Comparison of ENCODE assay signal across 16 cellular contexts in the genomic region with DNA sequence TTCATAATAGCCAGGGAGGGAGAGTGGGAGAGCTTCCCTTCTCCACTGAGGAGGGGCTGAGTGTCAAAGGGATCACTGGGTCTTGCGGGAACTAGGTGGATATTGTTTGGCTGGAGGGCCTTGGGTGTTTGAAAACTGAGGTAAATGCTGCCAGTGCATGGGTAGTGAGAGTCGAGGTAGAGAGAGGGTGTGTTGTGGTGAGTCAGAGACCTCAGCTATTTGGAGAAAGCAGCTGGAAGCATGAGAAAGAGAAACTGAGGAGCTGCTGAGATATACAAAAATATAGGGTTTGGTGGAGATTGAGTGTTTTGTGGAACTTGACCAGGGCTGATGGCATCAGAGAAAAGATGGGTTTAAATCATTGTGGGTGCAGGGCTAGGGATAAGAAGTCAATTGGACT.
A peak's percentile ranks its signal among the peaks of the same experiment; 100 is the strongest.
DNase-seq lines count a peak whose midpoint lies in the region; ATAC-seq and TF ChIP-seq lines count a peak whose summit lies in the region.
"Had no signal": no experiment of that assay in that cellular context is flagged by ENCODE, and none has a peak within 500 bp of the region (broad histone marks: within the 10 kb centered on the region; RNA-seq: fewer than 3 reads in every experiment).

No MANE protein-coding gene starts in this region.

- intact Hi-C loops in dendritic cell treated with granulocyte-macrophage colony-stimulating factor and Interleukin-4, amounts not matched to agents 40 ng/mL and 50 ng/mL, for 4 days (cut with micrococcal nuclease): no loop called here

- H3K36me3 Mint-ChIP-seq in activated naive CD8-positive, alpha-beta T cell: peaks cover 53% of the 10 kb centered on the region
- H3K36me3 Mint-ChIP-seq in activated naive CD8-positive, alpha-beta T cell treated with anti-CD3 and anti-CD28 coated beads, Interleukin-2, amount 50 U/mL, for 24 hours (ENCODE audit: low read depth): peaks cover 81% of the 10 kb centered on the region
- H3K36me3 Mint-ChIP-seq in dendritic cell treated with granulocyte-macrophage colony-stimulating factor and Interleukin-4, amounts not matched to agents 40 ng/mL and 50 ng/mL, for 4 days (ENCODE audit: low read depth): peaks cover 99% of the 10 kb centered on the region

- H3K27ac Mint-ChIP-seq in activated naive CD8-positive, alpha-beta T cell: peak overlapping the region; percentile 85
- H3K27ac Mint-ChIP-seq in activated naive CD8-positive, alpha-beta T cell treated with anti-CD3 and anti-CD28 coated beads, Interleukin-2, amount 50 U/mL, for 24 hours: no peak overlapping the region
- H3K27ac Mint-ChIP-seq in dendritic cell treated with granulocyte-macrophage colony-stimulating factor and Interleukin-4, amounts not matched to agents 40 ng/mL and 50 ng/mL, for 4 days: peak overlapping the region; percentile 44

- H3K4me1 ChIP-seq in RWPE2 (ENCODE audit: insufficient read depth, poor library complexity, severe bottlenecking): peaks cover 4% of the 10 kb centered on the region

- H3K9me3 Mint-ChIP-seq in activated naive CD8-positive, alpha-beta T cell (ENCODE audit: low read depth): no peaks in the 10 kb centered on the region
- H3K9me3 Mint-ChIP-seq in activated naive CD8-positive, alpha-beta T cell treated with anti-CD3 and anti-CD28 coated beads, Interleukin-2, amount 50 U/mL, for 24 hours: no peaks in the 10 kb centered on the region
- no peaks in the 10 kb centered on the region for H3K9me3 Mint-ChIP-seq in dendritic cell treated with granulocyte-macrophage colony-stimulating factor and Interleukin-4, amounts not matched to agents 40 ng/mL and 50 ng/mL, for 4 days

- H3K27ac ChIP-seq in RWPE2 (ENCODE audit: poor library complexity, severe bottlenecking): no peak overlapping the region
- peak overlapping the region; percentile 44 for H3K27ac ChIP-seq in substantia nigra (ENCODE audit: low read depth, low read length, poor library complexity, severe bottlenecking)
- H3K27ac ChIP-seq: HL-60, KMS-11 had no signal

- no peak for TF ChIP-seq CTCF in RWPE2 (IDR thresholded peaks at IDR 0.05; ENCODE audit: poor library complexity, severe bottlenecking)

- no peak for ATAC-seq in activated naive CD8-positive, alpha-beta T cell treated with anti-CD3 and anti-CD28 coated beads, Interleukin-2, amount 50 U/mL, for 24 hours
- 0 out of 3 replicates have a peak, but pooled peaks have one; percentile 41 for ATAC-seq in RWPE2 (ENCODE audit: low read depth)
- no peak for ATAC-seq in HG03469 (IDR thresholded peaks at IDR 0.05; ENCODE audit: unreplicated experiment)

- H3K4me1 Mint-ChIP-seq in activated naive CD8-positive, alpha-beta T cell (ENCODE audit: low read depth): peaks cover 2% of the 10 kb centered on the region
- H3K4me1 Mint-ChIP-seq in activated naive CD8-positive, alpha-beta T cell treated with anti-CD3 and anti-CD28 coated beads, Interleukin-2, amount 50 U/mL, for 24 hours: no peaks in the 10 kb centered on the region
- H3K4me1 Mint-ChIP-seq in dendritic cell treated with granulocyte-macrophage colony-stimulating factor and Interleukin-4, amounts not matched to agents 40 ng/mL and 50 ng/mL, for 4 days (ENCODE audit: low read depth): peaks cover 5% of the 10 kb centered on the region

- no peaks in the 10 kb centered on the region for H3K9me3 ChIP-seq in RWPE2 (ENCODE audit: severe bottlenecking)

- H3K36me3 ChIP-seq in RWPE2 (ENCODE audit: low read depth): no peaks in the 10 kb centered on the region

- DNase-seq in activated naive CD8-positive, alpha-beta T cell treated with anti-CD3 and anti-CD28 coated beads, Interleukin-2, amount 50 U/mL, for 24 hours: no peak
- DNase-seq in RWPE2 (ENCODE audit: low spot score) (no peak), substantia nigra (lab: John Stamatoyannopoulos, UW) (no peak), GOT3 (lab: John Stamatoyannopoulos, UW) (no peak), NCI-H748 treated with DMSO at 0.1 percent for 48 hours (lab: John Stamatoyannopoulos, UW) (no peak)
- DNase-seq: AML-193; DMS 273 treated with DMSO at 0.1 percent for 48 hours; NCI-H1436 treated with DMSO at 0.1 percent for 48 hours; posterior cingulate gyrus; stimulated activated CD4-positive, alpha-beta T cell treated with anti-CD3 and anti-CD28 coated beads, Interleukin-12 subunit alpha, Interleukin-12 subunit beta, amount 100 ng/mL, for 4 hours; T1000 had no signal

- H3K4me3 ChIP-seq in RWPE2 (ENCODE audit: severe bottlenecking): no peak overlapping the region

- no peaks in the 10 kb centered on the region for H3K27me3 Mint-ChIP-seq in activated naive CD8-positive, alpha-beta T cell
- no peaks in the 10 kb centered on the region for H3K27me3 Mint-ChIP-seq in activated naive CD8-positive, alpha-beta T cell treated with anti-CD3 and anti-CD28 coated beads, Interleukin-2, amount 50 U/mL, for 24 hours
- no peaks in the 10 kb centered on the region for H3K27me3 Mint-ChIP-seq in dendritic cell treated with granulocyte-macrophage colony-stimulating factor and Interleukin-4, amounts not matched to agents 40 ng/mL and 50 ng/mL, for 4 days

- H3K27me3 ChIP-seq in RWPE2 (ENCODE audit: insufficient read depth, poor library complexity, severe bottlenecking): no peaks in the 10 kb centered on the region

- H3K4me3 Mint-ChIP-seq in activated naive CD8-positive, alpha-beta T cell: no peak overlapping the region
- H3K4me3 Mint-ChIP-seq in activated naive CD8-positive, alpha-beta T cell treated with anti-CD3 and anti-CD28 coated beads, Interleukin-2, amount 50 U/mL, for 24 hours: no peak overlapping the region
- no peak overlapping the region for H3K4me3 Mint-ChIP-seq in dendritic cell treated with granulocyte-macrophage colony-stimulating factor and Interleukin-4, amounts not matched to agents 40 ng/mL and 50 ng/mL, for 4 days
